Comparison of ENCODE assay signal across 1 cellular context in the genomic region with DNA sequence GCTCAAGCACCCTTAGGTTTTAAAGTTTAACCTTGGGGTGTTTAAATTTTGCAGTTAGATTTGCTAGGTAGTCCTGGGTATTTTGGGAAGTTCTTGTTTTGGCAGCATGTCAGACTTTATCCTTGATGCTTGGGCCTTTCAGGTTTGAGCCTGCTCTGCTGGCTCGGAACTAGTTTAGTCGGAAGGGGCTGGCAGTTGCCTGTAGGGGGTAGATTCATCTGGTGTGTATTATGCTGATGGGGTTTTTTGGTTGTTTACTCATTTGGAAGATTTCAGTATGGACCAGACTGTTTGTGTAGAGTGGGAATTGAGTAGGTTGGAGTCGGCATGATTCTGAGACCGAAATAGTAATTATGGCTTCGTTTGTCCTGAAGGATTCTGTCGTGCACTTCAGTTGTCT.
TF ChIP-seq lines count a peak whose summit lies in the region.

No MANE protein-coding gene starts in this region.

TF ChIP-seq in endothelial cell of umbilical vein, 7 proteins besides CTCF, POLR2A, EP300 and RAD21:
- TF ChIP-seq POLR2AphosphoS5 (IDR thresholded peaks at IDR 0.05; ENCODE audit: insufficient read depth, low read depth, low read length) (no peak), FOS (IDR thresholded peaks at IDR 0.05; ENCODE audit: borderline replicate concordance, insufficient read depth, low read length) (no peak), MYC (IDR thresholded peaks at IDR 0.05; ENCODE audit: low read depth, low read length) (no peak), EZH2 (IDR thresholded peaks at IDR 0.05; ENCODE audit: borderline replicate concordance, low read depth, low read length, severe bottlenecking) (no peak), GATA2 (IDR thresholded peaks at IDR 0.05; ENCODE audit: insufficient read depth, insufficient read length, low read depth, low read length) (no peak), JUN (IDR thresholded peaks at IDR 0.05; ENCODE audit: borderline replicate concordance, insufficient read depth, insufficient read length, low read depth) (no peak)
- TF ChIP-seq, protein P1, sequence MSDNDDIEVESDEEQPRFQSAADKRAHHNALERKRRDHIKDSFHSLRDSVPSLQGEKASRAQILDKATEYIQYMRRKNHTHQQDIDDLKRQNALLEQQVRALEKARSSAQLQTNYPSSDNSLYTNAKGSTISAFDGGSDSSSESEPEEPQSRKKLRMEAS (IDR thresholded peaks at IDR 0.05; ENCODE audit: insufficient read depth, insufficient read length) = no peak
